ENCODE assay signal across 21 cellular contexts in the genomic region with DNA sequence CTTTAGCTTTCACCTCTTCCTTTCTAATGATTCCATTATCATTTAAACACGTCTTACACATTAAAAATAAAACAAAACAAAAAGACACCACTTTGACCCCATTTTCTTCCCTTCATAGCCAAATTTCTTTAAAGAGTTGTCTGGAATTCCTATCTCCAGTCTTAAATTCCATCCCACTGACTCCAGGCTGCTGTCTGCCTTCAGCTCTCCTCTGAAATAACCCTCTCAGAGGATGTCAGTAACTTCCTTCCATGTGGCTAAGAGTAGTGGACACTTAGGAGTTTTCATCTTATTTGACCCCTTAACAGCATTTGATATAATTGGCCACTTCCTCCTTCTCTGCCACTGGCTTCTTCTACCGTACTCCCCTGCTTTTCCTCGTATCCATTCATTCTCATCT.
DNase-seq lines count a peak whose midpoint lies in the region; ATAC-seq, FAIRE-seq and TF ChIP-seq lines count a peak whose summit lies in the region.
"Had no signal": no experiment of that assay in that cellular context is flagged by ENCODE, and none has a peak within 500 bp of the region (broad histone marks: within the 10 kb centered on the region; RNA-seq: fewer than 3 reads in every experiment).

No MANE protein-coding gene starts in this region.

- no peak overlapping the region for H3K4me3 Mint-ChIP-seq in HFFc6
- no peak overlapping the region for H3K4me3 Mint-ChIP-seq in astrocyte (ENCODE audit: unreplicated experiment)
- H3K4me3 Mint-ChIP-seq: CD14-positive monocyte; CD8-positive, alpha-beta T cell; GM23338 had no signal

- DNase-seq in AG09309 (ENCODE audit: low read depth) (peak; percentile 11), EH (ENCODE audit: low read depth) (peak; percentile 82), HFFc6 (peak; percentile 35), astrocyte (ENCODE audit: low read depth) (peak; percentile 18), RWPE1 (ENCODE audit: low spot score) (no peak), NCI-H2171 (lab: John Stamatoyannopoulos, UW) (no peak), NCI-H1105 treated with DMSO at 0.1 percent for 48 hours (lab: John Stamatoyannopoulos, UW) (no peak)
- DNase-seq: 8988T; CD8-positive, alpha-beta T cell; COR-L47; GF-D8; HCEC 1CT; KG1 had no signal

- H3K9me3 Mint-ChIP-seq in HFFc6 = no peaks in the 10 kb centered on the region
- H3K9me3 Mint-ChIP-seq in astrocyte (ENCODE audit: unreplicated experiment) = no peaks in the 10 kb centered on the region
- H3K9me3 Mint-ChIP-seq: CD8-positive, alpha-beta T cell; GM23338 had no signal

- no peak overlapping the region for H3K9ac ChIP-seq in astrocyte (ENCODE audit: low read length)
- H3K9ac ChIP-seq: BLaER1 had no signal

- no peak for TF ChIP-seq CTCF in AG09309 (IDR thresholded peaks at IDR 0.05; ENCODE audit: control insufficient read depth, insufficient read depth, low read depth, low read length, missing control alignments)
- no peak for TF ChIP-seq CTCF in HFFc6 (IDR thresholded peaks at IDR 0.05)
- TF ChIP-seq CTCF in astrocyte (IDR thresholded peaks at IDR 0.05; ENCODE audit: insufficient read depth, low read depth, low read length) = no peak
- TF ChIP-seq CTCF in RWPE1 (conservative IDR thresholded peaks at IDR 0.05; ENCODE audit: low read depth) = no peak

- no peaks in the 10 kb centered on the region for H3K27me3 ChIP-seq in astrocyte (ENCODE audit: insufficient read depth, low read length)
- H3K27me3 ChIP-seq: BLaER1 had no signal

- no peak overlapping the region for H3K27ac Mint-ChIP-seq in HFFc6
- H3K27ac Mint-ChIP-seq in astrocyte (ENCODE audit: unreplicated experiment) = no peak overlapping the region
- H3K27ac Mint-ChIP-seq: CD14-positive monocyte; CD8-positive, alpha-beta T cell; GM23338 had no signal

- no peaks in the 10 kb centered on the region for H3K36me3 ChIP-seq in astrocyte (ENCODE audit: insufficient read depth, low read length)
- H3K36me3 ChIP-seq: BLaER1 had no signal

- FAIRE-seq in astrocyte (lab: Jason Lieb, UNC) = no peak
- FAIRE-seq: D721Med, GM12878, H54, HepG2 had no signal

- no peaks in the 10 kb centered on the region for H3K79me2 ChIP-seq in astrocyte (ENCODE audit: insufficient read depth, low read length)

- H3K4me1 Mint-ChIP-seq in HFFc6 (ENCODE audit: low read depth) = peaks cover 25% of the 10 kb centered on the region
- peaks cover 2% of the 10 kb centered on the region for H3K4me1 Mint-ChIP-seq in astrocyte (ENCODE audit: low read depth, unreplicated experiment)

- H3K4me3 ChIP-seq in AG09309 (ENCODE audit: control insufficient read depth, low read depth, low read length) = no peak overlapping the region
- no peak overlapping the region for H3K4me3 ChIP-seq in astrocyte (ENCODE audit: insufficient read depth, low read depth, low read length)
- H3K4me3 ChIP-seq: BLaER1, GM12878, GM23338 had no signal

- ATAC-seq in HG02981 (IDR thresholded peaks at IDR 0.05; ENCODE audit: unreplicated experiment) = no peak
- ATAC-seq: CD8-positive, alpha-beta T cell; GM12878; GM23338; HepG2 had no signal

- no peak overlapping the region for H3K4me2 ChIP-seq in astrocyte (ENCODE audit: low read length)
- H3K4me2 ChIP-seq: BLaER1, GM23338 had no signal

- no peaks in the 10 kb centered on the region for H4K20me1 ChIP-seq in astrocyte (ENCODE audit: insufficient read depth, low read length)
- H4K20me1 ChIP-seq: BLaER1 had no signal

- POLR2A ChIA-PET in RWPE1 (lab: Yijun Ruan, JAX; ENCODE audit: low non-redundant PET) = no interaction called here

- no peaks in the 10 kb centered on the region for H3K9me3 ChIP-seq in astrocyte (ENCODE audit: insufficient read depth, low read depth, low read length)
- H3K9me3 ChIP-seq: BLaER1 had no signal

- H3K36me3 Mint-ChIP-seq in HFFc6 (ENCODE audit: low read depth) (peaks cover 5% of the 10 kb centered on the region), astrocyte (ENCODE audit: low read depth, unreplicated experiment) (no peaks in the 10 kb centered on the region)
- H3K36me3 Mint-ChIP-seq: CD14-positive monocyte; CD8-positive, alpha-beta T cell had no signal

- H3K27me3 Mint-ChIP-seq in HFFc6 (ENCODE audit: insufficient read depth) (no peaks in the 10 kb centered on the region; the same call in 1 of the 2 replicates), astrocyte (ENCODE audit: low read depth, unreplicated experiment) (no peaks in the 10 kb centered on the region)

- H3K4me1 ChIP-seq in astrocyte (ENCODE audit: insufficient read depth, low read length) = no peaks in the 10 kb centered on the region
- H3K4me1 ChIP-seq: BLaER1 had no signal

- no peak overlapping the region for H3K27ac ChIP-seq in astrocyte (ENCODE audit: low read depth, low read length)
- H3K27ac ChIP-seq in RWPE1 = no peak overlapping the region
- H3K27ac ChIP-seq: BLaER1 had no signal

- H2AFZ ChIP-seq in astrocyte (ENCODE audit: low read depth, low read length) = no peak overlapping the region
- H2AFZ ChIP-seq: GM23338 had no signal

- CTCF ChIA-PET in RWPE1 (lab: Yijun Ruan, JAX) = no interaction called here

Comparison
In these comparisons a context has a peak if more than half of its experiments do, and no peak if none do; other contexts are left out.
1. DNase-seq: peak in AG09309 (single experiment), EH (single experiment), HFFc6 (single experiment) and astrocyte (single experiment); none in RWPE1 (single experiment), NCI-H2171 (single experiment) and NCI-H1105 treated with DMSO at 0.1 percent for 48 hours (single experiment).